In the genomic region with DNA sequence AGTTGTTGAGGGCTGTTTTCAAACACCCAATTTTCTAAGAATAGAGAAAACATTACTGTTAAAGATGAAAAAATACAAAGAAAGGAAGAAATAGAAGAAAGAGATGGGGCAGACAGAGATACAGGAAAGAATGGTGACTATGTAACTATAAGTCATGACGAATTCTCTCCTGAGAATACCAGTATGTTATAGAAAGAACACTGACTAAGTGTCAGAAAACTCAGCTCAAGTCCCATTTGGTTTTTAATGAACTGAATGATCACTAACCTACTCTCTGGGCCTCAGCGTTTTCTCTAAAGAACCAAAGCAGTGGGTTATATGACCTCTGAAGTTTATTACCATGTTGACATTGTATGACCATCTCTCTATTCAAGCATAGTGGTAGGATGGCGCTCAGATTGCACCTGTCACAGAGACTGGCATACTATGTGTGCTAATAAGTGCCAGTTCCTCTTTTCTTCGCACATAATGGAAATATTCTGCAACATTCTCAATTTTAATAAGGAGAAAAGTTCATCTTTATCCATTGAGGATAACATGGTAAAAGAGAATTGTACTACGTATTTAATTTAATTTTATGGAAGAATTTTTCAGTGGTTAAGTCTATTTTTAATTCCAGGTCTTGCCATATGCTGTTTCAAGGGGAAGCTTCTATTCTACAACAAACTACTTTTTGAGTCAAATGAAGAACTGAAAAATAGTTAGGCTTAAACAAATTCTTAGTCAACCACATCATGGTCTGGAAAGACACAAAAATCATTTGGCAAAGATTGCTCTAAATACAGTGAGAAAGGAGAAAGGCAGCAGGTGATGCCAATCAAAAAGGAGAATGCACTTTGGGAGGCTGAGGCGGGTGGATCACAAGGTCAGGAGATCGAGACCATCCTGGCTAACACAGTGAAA, we compare ENCODE assay signal across 11 cellular contexts. TPM values are rescaled to one million over a fixed set of nuclear protein-coding genes. Genes with fewer than 3 reads are reported as not detected.
A peak's percentile ranks its signal among the peaks of the same experiment; 100 is the strongest.
DNase-seq lines count a peak whose midpoint lies in the region; ATAC-seq and TF ChIP-seq lines count a peak whose summit lies in the region.
"Had no signal": no experiment of that assay in that cellular context is flagged by ENCODE, and none has a peak within 500 bp of the region (broad histone marks: within the 10 kb centered on the region; RNA-seq: fewer than 3 reads in every experiment).

No MANE protein-coding gene starts in this region.

- TF ChIP-seq CTCF in natural killer cell (IDR thresholded peaks at IDR 0.05) (no peak), WERI-Rb-1 (IDR thresholded peaks at IDR 0.05; ENCODE audit: low read depth, low read length) (no peak), gastrocnemius medialis (IDR thresholded peaks at IDR 0.05 in 4 of 5, conservative IDR thresholded peaks at IDR 0.05 in 1 of 5) (no peak)

- H3K9me3 Mint-ChIP-seq in natural killer cell treated with Interleukin-12 subunit alpha and Interleukin-12 subunit beta and Interleukin-15 and Interleukin-18, amount 100 ng/mL, for 72 hours, result peaks cover 5% of the 10 kb centered on the region
- H3K9me3 Mint-ChIP-seq in natural killer cell, result peaks cover 0 to 2% of the 10 kb centered on the region in 2 donors
- no peaks in the 10 kb centered on the region for H3K9me3 Mint-ChIP-seq in IgD-negative memory B cell

- DNase-seq in natural killer cell treated with Interleukin-12 subunit alpha and Interleukin-12 subunit beta and Interleukin-15 and Interleukin-18, amount 100 ng/mL, for 72 hours (ENCODE audit: low spot score), result no peak
- DNase-seq in natural killer cell, result no peak
- no peak for DNase-seq in COLO829 (ENCODE audit: low spot score)
- DNase-seq in WERI-Rb-1, result no peak
- DNase-seq in gastrocnemius medialis, result no peak
- no peak for DNase-seq in NCI-H82 (lab: John Stamatoyannopoulos, UW)
- DNase-seq: H9 had no signal

- in situ Hi-C loops in gastrocnemius medialis (cut with MboI; ENCODE audit: low sequenced_read_pairs in 4 of 4), result loop anchor here (5.0 to 10.0 kb wide), 5 partner anchors 275 to 365 kb away; a partner anchor contains a TSS

- H3K4me1 ChIP-seq in gastrocnemius medialis, result peaks cover 5 to 10% of the 10 kb centered on the region in 2 donors

- TF ChIP-seq POLR2A in gastrocnemius medialis (IDR thresholded peaks at IDR 0.05), result no peak

- no peak overlapping the region for H3K27ac ChIP-seq in WERI-Rb-1
- H3K27ac ChIP-seq in gastrocnemius medialis, result no peak overlapping the region
- H3K27ac ChIP-seq: C4-2B, cardiac muscle cell had no signal

- peaks cover 10% of the 10 kb centered on the region for H3K36me3 Mint-ChIP-seq in natural killer cell treated with Interleukin-12 subunit alpha and Interleukin-12 subunit beta and Interleukin-15 and Interleukin-18, amount 100 ng/mL, for 72 hours
- H3K36me3 Mint-ChIP-seq in natural killer cell (no peaks in the 10 kb centered on the region), IgD-negative memory B cell (no peaks in the 10 kb centered on the region)

- H3K36me3 ChIP-seq in WERI-Rb-1 (no peaks in the 10 kb centered on the region), gastrocnemius medialis (no peaks in the 10 kb centered on the region)
- H3K36me3 ChIP-seq: cardiac muscle cell had no signal

- H3K9me3 ChIP-seq in WERI-Rb-1 (ENCODE audit: severe bottlenecking) (no peaks in the 10 kb centered on the region), gastrocnemius medialis (no peaks in the 10 kb centered on the region)

- H3K4me3 ChIP-seq in WERI-Rb-1 (ENCODE audit: low read depth, low read length), result no peak overlapping the region
- H3K4me3 ChIP-seq in gastrocnemius medialis, result no peak overlapping the region
- H3K4me3 ChIP-seq: cardiac muscle cell had no signal

- H3K27me3 ChIP-seq in WERI-Rb-1 (ENCODE audit: insufficient read depth, low read depth, severe bottlenecking), result no peaks in the 10 kb centered on the region
- H3K27me3 ChIP-seq in gastrocnemius medialis, result no peaks in the 10 kb centered on the region
- H3K27me3 ChIP-seq: cardiac muscle cell had no signal

- peaks cover 38 to 42% of the 10 kb centered on the region in 2 donors for H3K4me1 Mint-ChIP-seq in natural killer cell treated with Interleukin-12 subunit alpha and Interleukin-12 subunit beta and Interleukin-15 and Interleukin-18, amount 100 ng/mL, for 72 hours (ENCODE audit: low read depth in 2 of 2)
- peaks cover 8% of the 10 kb centered on the region in 2 donors for H3K4me1 Mint-ChIP-seq in natural killer cell
- H3K4me1 Mint-ChIP-seq in IgD-negative memory B cell, result peaks cover 23 to 27% (median 23%) of the 10 kb centered on the region in 3 donors

- H3K4me3 Mint-ChIP-seq in natural killer cell treated with Interleukin-12 subunit alpha and Interleukin-12 subunit beta and Interleukin-15 and Interleukin-18, amount 100 ng/mL, for 72 hours, result peak overlapping the region; percentile 78
- H3K4me3 Mint-ChIP-seq in natural killer cell, result no peak overlapping the region
- H3K4me3 Mint-ChIP-seq in IgD-negative memory B cell, result peak overlapping the region; percentile 34 to 92 (median 82)
- H3K4me3 Mint-ChIP-seq: H9 had no signal

- intact Hi-C loops in natural killer cell (cut with micrococcal nuclease) (loop anchor here (5.0 kb wide), 1 partner anchor 622 kb away; no protein-coding TSS in a partner anchor), gastrocnemius medialis (cut with DNase I; ENCODE audit: low total_unique reads) (loop anchor here (10.0 kb wide), 1 partner anchor 625 kb away; no protein-coding TSS in a partner anchor)

- peak in 1 of 2 donors; percentile 62 for ATAC-seq in natural killer cell treated with Interleukin-12 subunit alpha and Interleukin-12 subunit beta and Interleukin-15 and Interleukin-18, amount 100 ng/mL, for 72 hours
- ATAC-seq in natural killer cell (no peak), HG02678 (IDR thresholded peaks at IDR 0.05; ENCODE audit: unreplicated experiment) (peak; percentile 66), gastrocnemius medialis (no peak)

- peaks cover 0 to 3% of the 10 kb centered on the region in 2 donors for H3K27me3 Mint-ChIP-seq in natural killer cell treated with Interleukin-12 subunit alpha and Interleukin-12 subunit beta and Interleukin-15 and Interleukin-18, amount 100 ng/mL, for 72 hours
- H3K27me3 Mint-ChIP-seq in natural killer cell (ENCODE audit: low read depth in 2 of 2) (peaks cover 15 to 29% of the 10 kb centered on the region in 2 donors), IgD-negative memory B cell (peaks cover 3% of the 10 kb centered on the region)

- H3K27ac Mint-ChIP-seq in natural killer cell treated with Interleukin-12 subunit alpha and Interleukin-12 subunit beta and Interleukin-15 and Interleukin-18, amount 100 ng/mL, for 72 hours, result peak overlapping the region; percentile 69 to 86
- no peak overlapping the region for H3K27ac Mint-ChIP-seq in natural killer cell
- peak overlapping the region; percentile 39 to 94 (median 72) for H3K27ac Mint-ChIP-seq in IgD-negative memory B cell
- H3K27ac Mint-ChIP-seq: H9 had no signal

RNA-seq across cellular contexts. Expression of a gene that starts 25.0 kb away (rescaled TPM):
- total RNA-seq in natural killer cell treated with Interleukin-12 subunit alpha and Interleukin-12 subunit beta and Interleukin-15 and Interleukin-18, amount 100 ng/mL, for 72 hours, result 100 to 1,000 TPM in 1 of 2 donors, 10 to 100 TPM in 1; 89.3 to 143 TPM
- total RNA-seq in natural killer cell (10 to 100 TPM; 26.0 to 36.9 (median 34.0) TPM), gastrocnemius medialis (10 to 100 TPM in 1 of 4 donors, 1 to 10 TPM in 3; 5.2 to 12.1 (median 8.5) TPM)
- polyA plus RNA-seq in IgD-negative memory B cell, result 20.2 TPM

Comparison
In these comparisons a context has a peak if more than half of its experiments do, and no peak if none do; other contexts are left out.
1. H3K27ac Mint-ChIP-seq: peak in natural killer cell treated with Interleukin-12 subunit alpha and Interleukin-12 subunit beta and Interleukin-15 and Interleukin-18, amount 100 ng/mL, for 72 hours (2 of 2) and IgD-negative memory B cell (3 of 3); none in natural killer cell (0 of 2).